1 cellular context compared by ENCODE assay signal in genomic region chr10:59905735-59906416, GRCh38.
A peak's percentile ranks its signal among the peaks of the same experiment; 100 is the strongest.
TF ChIP-seq lines count a peak whose summit lies in the region.

No MANE protein-coding gene starts in this region.

TF ChIP-seq in K562, 482 proteins besides CTCF, POLR2A, EP300 and RAD21 (continued from another document and continues in another):
- TF ChIP-seq TAF1 (IDR thresholded peaks at IDR 0.05; ENCODE audit: control insufficient read depth, extremely low read depth, insufficient read depth, low read length, severe bottlenecking) (no peak), STAT6 (CRISPR knock-in tag; IDR thresholded peaks at IDR 0.05) (no peak), KDM5B (IDR thresholded peaks at IDR 0.05; ENCODE audit: insufficient replicate concordance, low read depth, low read length) (peak; percentile 18), ZC3H4 (CRISPR knock-in tag; IDR thresholded peaks at IDR 0.05; ENCODE audit: borderline replicate concordance) (no peak), E2F8 (IDR thresholded peaks at IDR 0.05; ENCODE audit: low read depth, partially characterized antibody) (no peak), KLF13 (tag; IDR thresholded peaks at IDR 0.05; ENCODE audit: borderline replicate concordance, low read depth) (no peak), MTF1 (CRISPR knock-in tag; IDR thresholded peaks at IDR 0.05; ENCODE audit: borderline replicate concordance) (no peak), POLR2AphosphoS2 (IDR thresholded peaks at IDR 0.05; ENCODE audit: low read length) (no peak), MCM3 (IDR thresholded peaks at IDR 0.05) (no peak), LARP7 (IDR thresholded peaks at IDR 0.05) (no peak), SMAD2 (IDR thresholded peaks at IDR 0.05; ENCODE audit: low read depth, low read length) (no peak), EGR1 (conservative IDR thresholded peaks at IDR 0.05) (no peak), ZBTB40 (IDR thresholded peaks at IDR 0.05) (no peak), ZBTB40 (CRISPR knock-in tag; IDR thresholded peaks at IDR 0.05) (no peak), FOSL1 (tag; conservative IDR thresholded peaks at IDR 0.05) (no peak), ARID4B (CRISPR knock-in tag; IDR thresholded peaks at IDR 0.05) (no peak), HIVEP1 (CRISPR knock-in tag; IDR thresholded peaks at IDR 0.05) (no peak), NFYB (IDR thresholded peaks at IDR 0.05; ENCODE audit: extremely low read depth, insufficient read length) (no peak), TAF9B (IDR thresholded peaks at IDR 0.05; ENCODE audit: partially characterized antibody) (no peak), POU5F1 (IDR thresholded peaks at IDR 0.05; ENCODE audit: borderline replicate concordance, low read depth, low read length, partially characterized antibody) (no peak), ZFP30 (CRISPR knock-in tag; IDR thresholded peaks at IDR 0.05; ENCODE audit: borderline replicate concordance) (no peak), ZNF41 (CRISPR knock-in tag; conservative IDR thresholded peaks at IDR 0.05) (no peak), PPARD (CRISPR knock-in tag; IDR thresholded peaks at IDR 0.05) (no peak), ZNF239 (CRISPR knock-in tag; IDR thresholded peaks at IDR 0.05) (no peak), FOXP4 (CRISPR knock-in tag; IDR thresholded peaks at IDR 0.05; ENCODE audit: borderline replicate concordance) (no peak), ZKSCAN1 (IDR thresholded peaks at IDR 0.05; ENCODE audit: low read depth, low read length) (no peak), MECOM (CRISPR knock-in tag; IDR thresholded peaks at IDR 0.05) (no peak), TSHZ1 (CRISPR knock-in tag; IDR thresholded peaks at IDR 0.05) (no peak), NFRKB (IDR thresholded peaks at IDR 0.05; ENCODE audit: low read depth) (no peak), ZBTB7A (IDR thresholded peaks at IDR 0.05; ENCODE audit: borderline replicate concordance, control insufficient read depth, low read depth, low read length) (peak; percentile 76), ZNF778 (CRISPR knock-in tag; IDR thresholded peaks at IDR 0.05) (no peak), SIRT6 (IDR thresholded peaks at IDR 0.05; ENCODE audit: low read depth, low read length) (no peak), ZC3H11A (IDR thresholded peaks at IDR 0.05; ENCODE audit: low read depth, low read length) (no peak), MTA2 (IDR thresholded peaks at IDR 0.05; ENCODE audit: low read depth) (no peak), BRF1 (IDR thresholded peaks at IDR 0.05; ENCODE audit: borderline replicate concordance, extremely low read depth, insufficient read length) (no peak)
